In genomic region chr21:39187141-39187540, GRCh38 we compare ENCODE assay signal across 16 cellular contexts. TPM values are rescaled to one million over a fixed set of nuclear protein-coding genes. Genes with fewer than 3 reads are reported as not detected.
A peak's percentile ranks its signal among the peaks of the same experiment; 100 is the strongest.
DNase-seq lines count a peak whose midpoint lies in the region; ATAC-seq and TF ChIP-seq lines count a peak whose summit lies in the region.
"Had no signal": no experiment of that assay in that cellular context is flagged by ENCODE, and none has a peak within 500 bp of the region (broad histone marks: within the 10 kb centered on the region; RNA-seq: fewer than 3 reads in every experiment).

No MANE protein-coding gene starts in this region.

- H2AFZ ChIP-seq in Karpas-422 (ENCODE audit: low read length), result no peak overlapping the region

- WGBS in psoas muscle, 3 donors, result 80 to 86% (median 82%) methylated on average over 5 of the region's 5 CpGs

- H3K27me3 ChIP-seq in Karpas-422 (ENCODE audit: low read length) (no peaks in the 10 kb centered on the region), foreskin keratinocyte (no peaks in the 10 kb centered on the region), psoas muscle (ENCODE audit: insufficient read depth in 3 of 3, low read length in 2 of 3) (no peaks in the 10 kb centered on the region)

- no peaks in the 10 kb centered on the region for H3K27me3 Mint-ChIP-seq in stimulated activated naive CD8-positive, alpha-beta T cell treated with anti-CD3 and anti-CD28 coated beads, Interleukin-15, Interleukin-2, amounts not matched to agents 100 ng/mL and 50 ng/mL, for 24 hours

- H3K36me3 ChIP-seq in Karpas-422 (ENCODE audit: insufficient read depth, low read length) (peaks cover 10% of the 10 kb centered on the region; the same call in 1 of the 2 replicates), psoas muscle (ENCODE audit: insufficient read depth in 1 of 2, low read depth in 1 of 2) (peaks cover 0 to 6% of the 10 kb centered on the region in 2 donors)

- H3K4me3 ChIP-seq in Karpas-422 (ENCODE audit: low read length) (no peak overlapping the region), psoas muscle (no peak overlapping the region)

- H3K9me2 ChIP-seq in Karpas-422 (replicated peaks; ENCODE audit: insufficient read depth, low read length), result no peaks in the 10 kb centered on the region

- no peaks in the 10 kb centered on the region for H3K36me3 Mint-ChIP-seq in stimulated activated naive CD8-positive, alpha-beta T cell treated with anti-CD3 and anti-CD28 coated beads, Interleukin-15, Interleukin-2, amounts not matched to agents 100 ng/mL and 50 ng/mL, for 24 hours (ENCODE audit: low read depth)

- ATAC-seq in stimulated activated naive CD8-positive, alpha-beta T cell treated with anti-CD3 and anti-CD28 coated beads, Interleukin-15, Interleukin-2, amounts not matched to agents 100 U/mL and 50 U/mL, for 24 hours, result no peak
- ATAC-seq in foreskin keratinocyte, result no peak
- no peak for ATAC-seq in GM21717 (IDR thresholded peaks at IDR 0.05; ENCODE audit: unreplicated experiment)
- ATAC-seq in psoas muscle, result no peak
- ATAC-seq: HCT116, PC-3 had no signal

- no peaks in the 10 kb centered on the region for H3K9me3 ChIP-seq in Karpas-422 (ENCODE audit: low read length)
- no peaks in the 10 kb centered on the region for H3K9me3 ChIP-seq in psoas muscle

- H4K20me1 ChIP-seq in Karpas-422 (ENCODE audit: insufficient read depth, low read depth, low read length), result no peaks in the 10 kb centered on the region

- H3K79me2 ChIP-seq in Karpas-422 (ENCODE audit: low read length), result peaks cover 38% of the 10 kb centered on the region

- H3K9ac ChIP-seq in Karpas-422 (ENCODE audit: low read length), result no peak overlapping the region

- DNase-seq in stimulated activated naive CD8-positive, alpha-beta T cell treated with anti-CD3 and anti-CD28 coated beads, Interleukin-15, Interleukin-2, amounts not matched to agents 100 U/mL and 50 U/mL, for 24 hours, result no peak
- no peak for DNase-seq in Karpas-422
- no peak for DNase-seq in foreskin keratinocyte
- DNase-seq in 8988T, result no peak
- no peak for DNase-seq in KG1 (lab: John Stamatoyannopoulos, UW)
- DNase-seq in psoas muscle, result no peak
- DNase-seq: DMS153; IMR-90; NCI-H1048; NCI-H226; NCI-H526; NK-92 treated with Interleukin-12 subunit alpha and Interleukin-12 subunit beta, amount 100 ng/mL, for 24 hours; PC-3 had no signal

- intact Hi-C loops in psoas muscle (cut with DNase I), result loop anchor here in 1 of 2 donors (10.0 kb wide), 1 partner anchor 198 kb away; a partner anchor contains a TSS

- H3K4me2 ChIP-seq in Karpas-422 (ENCODE audit: low read depth, low read length, poor library complexity, severe bottlenecking), result no peak overlapping the region

- H3K4me3 Mint-ChIP-seq in stimulated activated naive CD8-positive, alpha-beta T cell treated with anti-CD3 and anti-CD28 coated beads, Interleukin-15, Interleukin-2, amounts not matched to agents 100 ng/mL and 50 ng/mL, for 24 hours, result no peak overlapping the region

- H3K4me1 ChIP-seq in Karpas-422 (ENCODE audit: low read length) (peaks cover 79% of the 10 kb centered on the region), foreskin keratinocyte (peaks cover 8% of the 10 kb centered on the region), psoas muscle (peaks cover 19% of the 10 kb centered on the region)

- peaks cover 70% of the 10 kb centered on the region for H3K4me1 Mint-ChIP-seq in stimulated activated naive CD8-positive, alpha-beta T cell treated with anti-CD3 and anti-CD28 coated beads, Interleukin-15, Interleukin-2, amounts not matched to agents 100 ng/mL and 50 ng/mL, for 24 hours (ENCODE audit: low read depth)

- H3K27ac Mint-ChIP-seq in stimulated activated naive CD8-positive, alpha-beta T cell treated with anti-CD3 and anti-CD28 coated beads, Interleukin-15, Interleukin-2, amounts not matched to agents 100 ng/mL and 50 ng/mL, for 24 hours, result peak overlapping the region; percentile 26

- H3K27ac ChIP-seq in Karpas-422 (ENCODE audit: low read length) (peak overlapping the region; percentile 87), foreskin keratinocyte (peak overlapping the region; percentile 3), psoas muscle (no peak overlapping the region)

- H3K9me3 Mint-ChIP-seq in stimulated activated naive CD8-positive, alpha-beta T cell treated with anti-CD3 and anti-CD28 coated beads, Interleukin-15, Interleukin-2, amounts not matched to agents 100 ng/mL and 50 ng/mL, for 24 hours, result no peaks in the 10 kb centered on the region

- TF ChIP-seq CTCF in foreskin keratinocyte (conservative IDR thresholded peaks at IDR 0.05), result no peak
- no peak for TF ChIP-seq CTCF in psoas muscle (IDR thresholded peaks at IDR 0.05)

RNA-seq across cellular contexts. Expression of gene PSMG1, which starts 3.9 kb away (rescaled TPM):
- 60.9 and 69.6 TPM in 2 replicates for total RNA-seq in Karpas-422 (2014; rRNA removed; shearing (Covaris generic); ENCODE audit: low replicate concordance)
- 105 and 113 TPM in 2 replicates for total RNA-seq in foreskin keratinocyte
- 129 and 149 TPM in 2 replicates for polyA plus RNA-seq in foreskin keratinocyte
- 10 to 100 TPM; 20.5 to 50.3 (median 38.3) TPM for total RNA-seq in psoas muscle
- 10 to 100 TPM; 44.0 to 52.1 (median 45.0) TPM for polyA plus RNA-seq in psoas muscle
